ENCODE assay signal across 8 cellular contexts in genomic region chr2:132268533-132269518, GRCh38.
DNase-seq lines count a peak whose midpoint lies in the region; ATAC-seq and TF ChIP-seq lines count a peak whose summit lies in the region.
"Not testable (repeated sequence)": the region's sequence is repeated elsewhere in the genome, so short reads cannot be mapped to it uniquely, and the experiment has no call there.

No MANE protein-coding gene starts in this region.

- WGBS in ectodermal cell, 2 experiments: 63 to 64% methylated on average over 31 of the region's 31 CpGs
- WGBS in ovary, 3 donors: 49 to 61% (median 58%) methylated on average over 31 of the region's 31 CpGs

- H3K9ac ChIP-seq in SK-N-MC (ENCODE audit: insufficient read length): not testable (repeated sequence)

- H3K36me3 Mint-ChIP-seq in activated T-helper 17 cell treated with anti-CD3 and anti-CD28 coated beads, Interleukin-2, amount 50 U/mL, for 72 hours (ENCODE audit: low read depth): not testable (repeated sequence)

- not testable (repeated sequence) for H3K27me3 Mint-ChIP-seq in activated T-helper 17 cell treated with anti-CD3 and anti-CD28 coated beads, Interleukin-2, amount 50 U/mL, for 72 hours; stimulated activated naive CD8-positive, alpha-beta T cell treated with anti-CD3 and anti-CD28 coated beads, Interleukin-15, amount 100 ng/mL, for 72 hours

- not testable (repeated sequence) for H3K27me3 ChIP-seq in ectodermal cell (ENCODE audit: control insufficient read depth, insufficient read depth, low read length, poor library complexity, severe bottlenecking); ovary

- DNase-seq in Caki2 (ENCODE audit: low read depth): peak; percentile 10
- DNase-seq in SK-N-MC (ENCODE audit: low read depth, low spot score): not testable (repeated sequence)
- DNase-seq in ovary: peak; percentile 56 to 76 (median 72)
- DNase-seq in stimulated activated naive CD8-positive, alpha-beta T cell treated with anti-CD3 and anti-CD28 coated beads, Interleukin-15, amount 100 ng/mL, for 72 hours: peak; percentile 44 to 64

- not testable (repeated sequence) for H3K9me3 Mint-ChIP-seq in activated T-helper 17 cell treated with anti-CD3 and anti-CD28 coated beads, Interleukin-2, amount 50 U/mL, for 72 hours; stimulated activated naive CD8-positive, alpha-beta T cell treated with anti-CD3 and anti-CD28 coated beads, Interleukin-15, amount 100 ng/mL, for 72 hours

- in situ Hi-C loops in Caki2 (cut with HindIII; ENCODE audit: low pct_unique_long_range_greater_than_20kb, low sequenced_read_pairs): not testable (repeated sequence)

- H3K4me1 ChIP-seq in ectodermal cell (ENCODE audit: control insufficient read depth, insufficient read depth, low read length): peaks cover 13% of the 10 kb centered on the region
- H3K4me1 ChIP-seq in ovary (ENCODE audit: insufficient read depth): not testable (repeated sequence)

- H3K4me3 ChIP-seq in SK-N-MC; ectodermal cell (ENCODE audit: insufficient read depth, low read depth, low read length); ovary: not testable (repeated sequence)
- H3K4me3 ChIP-seq in iPS-18c (ENCODE audit: insufficient read depth, low read depth, low read length): peak overlapping the region; percentile 3; the same call in 1 of the 2 replicates

- not testable (repeated sequence) for H3K36me3 ChIP-seq in SK-N-MC (ENCODE audit: insufficient read depth, low read length); ectodermal cell (ENCODE audit: control insufficient read depth, insufficient read depth, low read length); ovary

- H3K27ac Mint-ChIP-seq in activated T-helper 17 cell treated with anti-CD3 and anti-CD28 coated beads, Interleukin-2, amount 50 U/mL, for 72 hours: not testable (repeated sequence)
- peak overlapping the region in 1 of 2 donors; percentile 35 for H3K27ac Mint-ChIP-seq in stimulated activated naive CD8-positive, alpha-beta T cell treated with anti-CD3 and anti-CD28 coated beads, Interleukin-15, amount 100 ng/mL, for 72 hours

- intact Hi-C loops in ovary (cut with DNase I): not testable (repeated sequence)

- not testable (repeated sequence) for TF ChIP-seq EP300 in ovary (IDR thresholded peaks at IDR 0.05)

- not testable (repeated sequence) for H3K9me3 ChIP-seq in SK-N-MC (ENCODE audit: low read depth, low read length); ectodermal cell (ENCODE audit: control insufficient read depth, low read length); iPS-18c (ENCODE audit: control insufficient read depth, insufficient read depth, low read length); ovary

- H3K27ac ChIP-seq in SK-N-MC (peak overlapping the region; percentile 39; the same call in 1 of the 2 replicates), ectodermal cell (ENCODE audit: insufficient read depth, low read depth, low read length, poor library complexity, severe bottlenecking) (peak overlapping the region; percentile 95)
- not testable (repeated sequence) for H3K27ac ChIP-seq in ovary

- H3K4me3 Mint-ChIP-seq in activated T-helper 17 cell treated with anti-CD3 and anti-CD28 coated beads, Interleukin-2, amount 50 U/mL, for 72 hours: not testable (repeated sequence)
- peak overlapping the region; percentile 53 to 55 for H3K4me3 Mint-ChIP-seq in stimulated activated naive CD8-positive, alpha-beta T cell treated with anti-CD3 and anti-CD28 coated beads, Interleukin-15, amount 100 ng/mL, for 72 hours

- peak; percentile 60 for ATAC-seq in HG03354 (IDR thresholded peaks at IDR 0.05; ENCODE audit: poor library complexity, severe bottlenecking, unreplicated experiment)
- peak; percentile 24 for ATAC-seq in activated T-helper 17 cell treated with anti-CD3 and anti-CD28 coated beads, Interleukin-2, amount 50 U/mL, for 72 hours (replicated peaks)
- ATAC-seq in stimulated activated naive CD8-positive, alpha-beta T cell treated with anti-CD3 and anti-CD28 coated beads, Interleukin-15, amount 100 ng/mL, for 72 hours: peak; percentile 58

- TF ChIP-seq POLR2A in ovary (IDR thresholded peaks at IDR 0.05): not testable (repeated sequence)

- H3K4me1 Mint-ChIP-seq in activated T-helper 17 cell treated with anti-CD3 and anti-CD28 coated beads, Interleukin-2, amount 50 U/mL, for 72 hours; stimulated activated naive CD8-positive, alpha-beta T cell treated with anti-CD3 and anti-CD28 coated beads, Interleukin-15, amount 100 ng/mL, for 72 hours: not testable (repeated sequence)

- TF ChIP-seq CTCF in ovary (IDR thresholded peaks at IDR 0.05): peak in 2 of 3 donors; percentile 19 to 47
